Comparison of ENCODE assay signal across 1 cellular context in genomic region chr12:39632670-39633069, GRCh38.
TF ChIP-seq lines count a peak whose summit lies in the region.

No MANE protein-coding gene starts in this region.

TF ChIP-seq in GM12878, 131 proteins besides CTCF, POLR2A, EP300 and RAD21:
- no peak for TF ChIP-seq HDGF (IDR thresholded peaks at IDR 0.05)
- TF ChIP-seq, protein P1, sequence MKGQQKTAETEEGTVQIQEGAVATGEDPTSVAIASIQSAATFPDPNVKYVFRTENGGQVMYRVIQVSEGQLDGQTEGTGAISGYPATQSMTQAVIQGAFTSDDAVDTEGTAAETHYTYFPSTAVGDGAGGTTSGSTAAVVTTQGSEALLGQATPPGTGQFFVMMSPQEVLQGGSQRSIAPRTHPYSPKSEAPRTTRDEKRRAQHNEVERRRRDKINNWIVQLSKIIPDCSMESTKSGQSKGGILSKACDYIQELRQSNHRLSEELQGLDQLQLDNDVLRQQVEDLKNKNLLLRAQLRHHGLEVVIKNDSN (IDR thresholded peaks at IDR 0.05; ENCODE audit: borderline replicate concordance, extremely low read length, insufficient read depth, low read depth, low read length), result no peak
- no peak for TF ChIP-seq ETV6 (conservative IDR thresholded peaks at IDR 0.05 in 1 of 2, IDR thresholded peaks at IDR 0.05 in 1 of 2; ENCODE audit: borderline replicate concordance in 1 of 2, low read depth in 1 of 2)
- TF ChIP-seq BMI1 (IDR thresholded peaks at IDR 0.05; ENCODE audit: borderline replicate concordance), result no peak
- no peak for TF ChIP-seq ZNF207 (IDR thresholded peaks at IDR 0.05; ENCODE audit: borderline replicate concordance)
- no peak for TF ChIP-seq CBX5 (IDR thresholded peaks at IDR 0.05; ENCODE audit: low read depth)
- TF ChIP-seq TAF1 (IDR thresholded peaks at IDR 0.05; ENCODE audit: borderline replicate concordance, low read depth, low read length), result no peak
- no peak for TF ChIP-seq MEF2A (IDR thresholded peaks at IDR 0.05; ENCODE audit: insufficient read depth, low read depth, low read length)
- TF ChIP-seq MYB (IDR thresholded peaks at IDR 0.05; ENCODE audit: borderline replicate concordance, low read depth, low read length), result no peak
- TF ChIP-seq POLR2AphosphoS5 (IDR thresholded peaks at IDR 0.05; ENCODE audit: low read length), result no peak
- TF ChIP-seq SMC3 (IDR thresholded peaks at IDR 0.05; ENCODE audit: borderline replicate concordance, low read length), result no peak
- TF ChIP-seq STAT3 (IDR thresholded peaks at IDR 0.05; ENCODE audit: low read depth, low read length), result no peak
- no peak for TF ChIP-seq NFYA (IDR thresholded peaks at IDR 0.05; ENCODE audit: borderline replicate concordance, low read depth, low read length)
- no peak for TF ChIP-seq NFIC (IDR thresholded peaks at IDR 0.05; ENCODE audit: low read depth, low read length)
- TF ChIP-seq SUZ12 (IDR thresholded peaks at IDR 0.05; ENCODE audit: unreplicated experiment), result no peak
TF ChIP-seq in GM12878: peak in this region for 0.
